In genomic region chr2:54704688-54705605, GRCh38 we compare ENCODE assay signal across 8 cellular contexts. TPM values are rescaled to one million over a fixed set of nuclear protein-coding genes. Genes with fewer than 3 reads are reported as not detected.
DNase-seq lines count a peak whose midpoint lies in the region; ATAC-seq, FAIRE-seq and TF ChIP-seq lines count a peak whose summit lies in the region.

No MANE protein-coding gene starts in this region.

- TF ChIP-seq CTCF in HFF-Myc (IDR thresholded peaks at IDR 0.05; ENCODE audit: low read depth, low read length, missing control alignments) (peak; percentile 15), K562 (IDR thresholded peaks at IDR 0.05 in 2 of 3, conservative IDR thresholded peaks at IDR 0.05 in 1 of 3; ENCODE audit: insufficient read depth in 2 of 3, low read depth in 1 of 3, low read length in 3 of 3) (peak in 2 of 3 experiments; percentile 40 to 72; a peak in 4 of 6 replicates), kidney epithelial cell (IDR thresholded peaks at IDR 0.05; ENCODE audit: insufficient read depth, low read length, poor library complexity, severe bottlenecking) (peak; percentile 41), upper lobe of left lung (IDR thresholded peaks at IDR 0.05) (peak; percentile 41 to 78 (median 48))

- H3K79me2 ChIP-seq in K562 (ENCODE audit: control insufficient read depth, insufficient read depth, low read length), result no peaks in the 10 kb centered on the region

- CTCF ChIA-PET in K562 (lab: Yijun Ruan, JAX; ENCODE audit: low intra/inter-chr PET ratio), result interaction anchor here (0.7 to 1.9 kb wide), 3 partner anchors 39 to 182 kb away, joined by 3 to 11 read pairs (median 4); no protein-coding TSS in a partner anchor

- FAIRE-seq in K562 (lab: Jason Lieb, UNC), result no peak

- 0% methylated on average over 3 of the region's 3 CpGs for WGBS in K562 (ENCODE audit: insufficient coverage, low coverage, missing lambda C conversion rate)
- 4% methylated on average over 3 of the region's 3 CpGs for WGBS in upper lobe of left lung, 2 donors

- peak; percentile 86 for ATAC-seq in K562
- peak in 1 of 2 donors; percentile 78 for ATAC-seq in upper lobe of left lung (ENCODE audit: low FRiP score in 2 of 2)

- peak; percentile 76 for DNase-seq in EH (ENCODE audit: low read depth)
- peak; percentile 31 for DNase-seq in HFF-Myc (ENCODE audit: extremely low read depth, low read depth)
- DNase-seq in NCI-H345 (lab: John Stamatoyannopoulos, UW), result peak; percentile 65
- peak in 2 of 4 experiments; percentile 10 to 60 for DNase-seq in K562 (ENCODE audit: extremely low read depth in 1 of 4, low spot score in 3 of 4)
- DNase-seq in kidney epithelial cell (ENCODE audit: low read depth), result no peak
- DNase-seq in upper lobe of left lung, result no peak
- no peak for DNase-seq in occipital lobe (lab: John Stamatoyannopoulos, UW)
- DNase-seq in stimulated activated CD4-positive, alpha-beta T cell treated with anti-CD3 and anti-CD28 coated beads, Interleukin-2, amount 100 ng/mL, for 48 hours, result no peak

- in situ Hi-C loops in K562 (cut with MboI), result loop anchor here (5.0 to 10.0 kb wide), 2 partner anchors 183 to 590 kb away; partner anchors contain the start of gene ACYP2

- no peak overlapping the region for H3K9ac ChIP-seq in K562 (ENCODE audit: insufficient read depth in 1 of 2, low read depth in 2 of 2, low read length in 2 of 2)

- H3K4me3 ChIP-seq in HFF-Myc (replicated peaks; ENCODE audit: low read depth, low read length), result no peak overlapping the region
- no peak overlapping the region for H3K4me3 ChIP-seq in K562
- no peak overlapping the region for H3K4me3 ChIP-seq in kidney epithelial cell (ENCODE audit: low read depth, low read length)
- no peak overlapping the region for H3K4me3 ChIP-seq in upper lobe of left lung

- H3K4me2 ChIP-seq in K562 (ENCODE audit: insufficient read depth, low read length), result no peak overlapping the region

- intact Hi-C loops in K562 (cut with micrococcal nuclease), result loop anchor here (1.0 to 5.0 kb wide), 3 partner anchors 38 to 598 kb away; no protein-coding TSS in a partner anchor

- H3K9me3 ChIP-seq in K562 (replicated peaks; ENCODE audit: control insufficient read depth, insufficient read depth, low read depth, low read length) (no peaks in the 10 kb centered on the region), upper lobe of left lung (no peaks in the 10 kb centered on the region)

- TF ChIP-seq POLR2A in K562 (conservative IDR thresholded peaks at IDR 0.05) (no peak), upper lobe of left lung (IDR thresholded peaks at IDR 0.05) (no peak)

- H3K27ac ChIP-seq in K562 (ENCODE audit: extremely low read depth, low read depth, low read length), result no peak overlapping the region
- peak overlapping the region in 1 of 4 donors; percentile 20 for H3K27ac ChIP-seq in upper lobe of left lung

- no TSS peak for BruUV-seq in K562 (replicated peaks; lab: Mats Ljungman, UMichigan)

- no peaks in the 10 kb centered on the region for H4K20me1 ChIP-seq in K562 (replicated peaks; ENCODE audit: control insufficient read depth, insufficient read depth, low read length)

- TF ChIP-seq EP300 in K562 (IDR thresholded peaks at IDR 0.05; ENCODE audit: low read length), result no peak
- no peak for TF ChIP-seq EP300 in upper lobe of left lung (IDR thresholded peaks at IDR 0.05)

- H3K36me3 ChIP-seq in K562 (ENCODE audit: control insufficient read depth, insufficient read depth, low read length) (no peaks in the 10 kb centered on the region), kidney epithelial cell (ENCODE audit: control insufficient read depth, insufficient read depth, low read length) (no peaks in the 10 kb centered on the region), upper lobe of left lung (no peaks in the 10 kb centered on the region)

- H2AFZ ChIP-seq in K562 (ENCODE audit: low read depth, low read length), result no peak overlapping the region

- peaks cover 3 to 13% of the 10 kb centered on the region in 2 experiments; a peak in 3 of 5 replicates for H3K4me1 ChIP-seq in K562 (replicated peaks in 1 of 2; ENCODE audit: control insufficient read depth in 2 of 2, insufficient read depth in 2 of 2, low read length in 2 of 2)
- peaks cover 0 to 21% (median 3%) of the 10 kb centered on the region in 4 donors for H3K4me1 ChIP-seq in upper lobe of left lung

- TF ChIP-seq RAD21 in K562 (CRISPR knock-in tag; conservative IDR thresholded peaks at IDR 0.05 in 1 of 2, IDR thresholded peaks at IDR 0.05 in 1 of 2), result peak; percentile 76 to 82

- H3K27me3 ChIP-seq in K562 (ENCODE audit: control insufficient read depth in 2 of 2, insufficient read depth in 2 of 2, low read length in 2 of 2) (peaks cover 18% of the 10 kb centered on the region in 2 experiments; a peak in 4 of 5 replicates), kidney epithelial cell (ENCODE audit: control insufficient read depth, insufficient read depth, low read length) (peaks cover 3% of the 10 kb centered on the region), upper lobe of left lung (peaks cover 0 to 4% (median 0%) of the 10 kb centered on the region in 4 donors)

- POLR2A ChIA-PET in K562 (lab: Yijun Ruan, JAX), result interaction anchor here (0.5 to 1.8 kb wide), 5 partner anchors 9 to 1903 kb away, joined by 3 to 8 read pairs (median 3); no protein-coding TSS in a partner anchor

- no peaks in the 10 kb centered on the region for H3K9me1 ChIP-seq in K562 (ENCODE audit: control insufficient read depth, insufficient read depth, low read length)

TF ChIP-seq in K562, 482 proteins besides CTCF, POLR2A, EP300 and RAD21 (continues in another document):
- no peak for TF ChIP-seq HNRNPL (IDR thresholded peaks at IDR 0.05; ENCODE audit: low read depth, low read length)
- TF ChIP-seq TRIM28 (IDR thresholded peaks at IDR 0.05), result no peak
- no peak for TF ChIP-seq TBP (optimal IDR thresholded peaks at IDR 0.05; ENCODE audit: low read depth, low read length)
- no peak for TF ChIP-seq HDAC8 (tag; IDR thresholded peaks at IDR 0.05)
- peak; percentile 71 for TF ChIP-seq DEAF1 (CRISPR knock-in tag; IDR thresholded peaks at IDR 0.05)
- TF ChIP-seq HNRNPLL (IDR thresholded peaks at IDR 0.05; ENCODE audit: low read depth, low read length, poor library complexity, severe bottlenecking), result no peak
- TF ChIP-seq JUND (IDR thresholded peaks at IDR 0.05; ENCODE audit: borderline replicate concordance, low read depth, low read length), result 0 out of 2 replicates have a peak, but pooled peaks have one; percentile 36
- no peak; the same call in 2 of the 3 replicates for TF ChIP-seq JUND (tag; IDR thresholded peaks at IDR 0.05; ENCODE audit: borderline replicate concordance, low read depth, low read length)
- TF ChIP-seq CHAMP1 (IDR thresholded peaks at IDR 0.05), result no peak
- TF ChIP-seq YBX1 (IDR thresholded peaks at IDR 0.05), result no peak
- TF ChIP-seq FOXK2 (conservative IDR thresholded peaks at IDR 0.05 in 1 of 2, IDR thresholded peaks at IDR 0.05 in 1 of 2; ENCODE audit: low read depth in 2 of 2), result 0 out of 4 replicates have a peak, but pooled peaks of 1 of the 2 experiments have one; percentile 15

RNA-seq across cellular contexts. Expression of gene EML6, which starts 18.5 kb away (rescaled TPM):
- 0.97 and 1.5 TPM in 2 replicates for total RNA-seq in K562 (2011; cell fraction: chromatin; rRNA removed; ENCODE audit: low replicate concordance)
- under 0.01 and 0.26 TPM in 2 replicates for total RNA-seq in K562 (2011; cell fraction: nucleolus; rRNA removed)
- total RNA-seq in K562 (2011; cell fraction: nucleoplasm; rRNA removed), result 0.66 and 1.2 TPM in 2 replicates
- total RNA-seq in K562 (2014; rRNA removed) (0.23 and 0.29 TPM in 2 replicates), K562 (2014; rRNA removed; fragmentation: Illumina TruSeq; extraction: Trizol) (0.11 and 0.41 TPM in 2 replicates), K562 (2015; rRNA removed; fragmentation: Illumina TruSeq; extraction: Trizol) (0.07 and 0.26 TPM in 2 replicates), K562 (2021) (0.35 and 0.49 TPM in 2 replicates), kidney epithelial cell (0.63 and 4.7 TPM in 2 replicates), upper lobe of left lung (1 to 10 TPM; 1.5 to 7.3 (median 4.0) TPM), occipital lobe (12.9 TPM)
- polyA plus RNA-seq in K562 (2011; rRNA removed) (0.56 and 0.88 TPM in 2 replicates), K562 (2014; fragmentation: Illumina TruSeq; extraction: Trizol) (0.25 and 0.71 TPM in 2 replicates), K562 (2014; fragmentation: Nextera tagmentation; extraction: Ambion mirVana) (under 1 TPM; 0.29 to 0.39 TPM), K562 (2014; rRNA removed) (0.07 and 0.92 TPM in 2 replicates)
- polyA plus RNA-seq in K562 (2011; cell fraction: cytosol; rRNA removed), result 0.54 and 0.62 TPM in 2 replicates
- 2.7 and 3.2 TPM in 2 replicates for polyA plus RNA-seq in K562 (2011; cell fraction: nucleus; rRNA removed)
- polyA plus RNA-seq in K562 (2012), result 0.08 and 0.60 TPM in 2 replicates
- 0.21 and 0.48 TPM in 2 replicates for polyA minus RNA-seq in K562 (2011; rRNA and poly(A)+ RNA removed)
- not detected in 2 replicates for polyA minus RNA-seq in K562 (2011; cell fraction: cytosol; rRNA and poly(A)+ RNA removed)
- polyA minus RNA-seq in K562 (2011; cell fraction: nucleus; rRNA and poly(A)+ RNA removed), result 0.44 and 0.81 TPM in 2 replicates

Comparison
In these comparisons a context has a peak if more than half of its experiments do, and no peak if none do; other contexts are left out.
1. DNase-seq: peak in EH (single experiment), HFF-Myc (single experiment) and NCI-H345 (single experiment); none in kidney epithelial cell (single experiment), upper lobe of left lung (0 of 2), occipital lobe (single experiment) and stimulated activated CD4-positive, alpha-beta T cell treated with anti-CD3 and anti-CD28 coated beads, Interleukin-2, amount 100 ng/mL, for 48 hours (0 of 2).
2. Peak in every context shown above with its lines, with median percentiles within 50 percentile points of each other: CTCF ChIP-seq.